Comparison of ENCODE assay signal across 8 cellular contexts in the genomic region with DNA sequence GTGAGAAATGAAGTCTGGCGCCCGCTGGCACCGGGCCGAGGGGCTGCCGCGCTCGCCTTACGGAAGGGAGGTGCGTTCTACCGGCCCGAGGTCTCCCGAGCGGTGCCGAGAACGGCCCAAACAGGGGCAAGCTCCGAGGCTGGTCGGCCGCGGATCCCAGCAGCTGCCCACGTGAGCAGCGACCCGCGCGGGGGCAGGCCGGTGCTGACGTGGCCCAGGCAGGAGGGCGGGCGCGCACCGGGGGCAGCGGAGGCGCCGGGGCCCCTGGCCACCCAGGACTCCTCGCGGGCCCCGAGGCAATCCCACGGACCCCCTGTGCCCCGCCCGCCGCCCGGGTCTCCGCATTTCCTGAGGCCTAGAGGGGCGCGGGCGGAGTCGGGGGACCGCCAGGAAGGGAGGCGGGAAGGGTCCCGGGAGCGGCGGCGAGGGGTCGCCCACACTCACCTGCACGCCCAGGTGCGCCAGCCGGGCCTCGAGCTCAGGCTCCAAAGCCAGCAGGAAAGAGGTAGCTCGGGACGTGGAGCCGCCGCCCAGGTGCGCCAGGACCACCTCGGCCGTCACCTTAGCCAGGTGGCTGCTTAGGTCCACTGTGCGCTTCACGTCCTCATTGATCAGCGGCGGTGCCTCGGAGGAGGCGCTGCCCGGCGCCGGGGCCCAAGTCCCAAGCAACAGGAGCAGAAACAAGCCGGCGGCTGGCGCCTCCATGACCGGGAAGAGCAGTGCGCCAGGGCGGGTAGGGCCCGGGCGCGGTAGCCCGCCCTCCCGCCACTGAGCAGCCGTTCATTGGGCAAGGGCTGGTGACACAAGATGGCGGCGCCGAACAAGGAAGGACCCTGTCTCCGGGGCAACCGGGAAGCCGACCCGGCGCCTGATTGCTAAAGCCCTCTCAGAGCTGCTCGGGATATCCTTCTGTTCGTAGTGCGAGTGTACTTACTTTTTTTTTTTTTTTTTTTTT. TPM values are rescaled to one million over a fixed set of nuclear protein-coding genes. Genes with fewer than 3 reads are reported as not detected.
DNase-seq lines count a peak whose midpoint lies in the region; ATAC-seq and TF ChIP-seq lines count a peak whose summit lies in the region.

Gene RPN1 (minus strand): TSS at position 723 of the 955 bp plus-strand sequence. CDS start 18 bp downstream, at position 705.

- H3K4me3 Mint-ChIP-seq in type B pancreatic cell: peak within 1 kb of the TSS; percentile 91

- no peaks in the 10 kb centered on the region for H3K27me3 ChIP-seq in heart right ventricle

- H3K27ac ChIP-seq in heart right ventricle: peak within 1 kb of the TSS; percentile 93 to 99 (median 98)

- peaks cover 0 to 5% (median 0%) of the 10 kb centered on the region in 9 donors for H3K36me3 ChIP-seq in heart right ventricle

- peak within 1 kb of the TSS; percentile 75 to 100 (median 97) for H3K4me3 ChIP-seq in heart right ventricle

- H3K27me3 Mint-ChIP-seq in type B pancreatic cell: no peaks in the 10 kb centered on the region

- no peak for TF ChIP-seq CTCF in heart right ventricle (IDR thresholded peaks at IDR 0.05)
- TF ChIP-seq CTCF in type B pancreatic cell (conservative IDR thresholded peaks at IDR 0.05): no peak

- no peaks in the 10 kb centered on the region for H3K36me3 Mint-ChIP-seq in type B pancreatic cell

- H3K4me1 ChIP-seq in heart right ventricle: peaks cover 3 to 34% (median 20%) of the 10 kb centered on the region in 9 donors

- WGBS in heart right ventricle, 2 donors: 0% methylated on average over 84 to 96 of the region's 96 CpGs

- peak within 1 kb of the TSS; percentile 92 for H3K27ac Mint-ChIP-seq in type B pancreatic cell

- H3K9me3 ChIP-seq in heart right ventricle: no peaks in the 10 kb centered on the region

- H3K4me1 Mint-ChIP-seq in type B pancreatic cell (ENCODE audit: unreplicated experiment): peaks cover 17% of the 10 kb centered on the region

- ATAC-seq in GM18498 (IDR thresholded peaks at IDR 0.05; ENCODE audit: unreplicated experiment) (peak; percentile 96), HG02885 (IDR thresholded peaks at IDR 0.05; ENCODE audit: poor library complexity, unreplicated experiment) (peak; percentile 95), heart right ventricle (peak; percentile 99 to 100 (median 100))

- DNase-seq in NCI-H1694 (lab: John Stamatoyannopoulos, UW) (peak; percentile 91), amniotic epithelial cell (ENCODE audit: low read depth) (peak; percentile 92), heart right ventricle (peak; percentile 96 to 97), posterior cingulate gyrus (peak; percentile 91 to 99 (median 95)), type B pancreatic cell (ENCODE audit: extremely low spot score, unreplicated experiment) (peak; percentile 94)

- H3K9me3 Mint-ChIP-seq in type B pancreatic cell: no peaks in the 10 kb centered on the region

- intact Hi-C loops in T-helper 1 cell treated with Interleukin-12 subunit alpha and Interleukin-12 subunit beta and Interleukin-4 antibody, amounts not matched to agents 30 ng/mL and 1 ng/mL, for 36 hours (cut with micrococcal nuclease): loop anchor here (1.0 to 2.0 kb wide), 10 partner anchors 30 to 629 kb away; partner anchors contain the start of genes ACAD9, ISY1, RAB43 and RAB7A
- intact Hi-C loops in heart right ventricle (cut with DNase I) (loop anchor here in 1 of 10 donors (2.0 kb wide), 1 partner anchor 76 kb away; the partner anchor contains the start of gene RAB7A), posterior cingulate gyrus (cut with DNase I) (loop anchor here (1.0 to 2.0 kb wide), 2 partner anchors 30 to 33 kb away; no protein-coding TSS in a partner anchor)

RNA-seq across cellular contexts. Expression of gene RPN1, which starts in this region (rescaled TPM):
- total RNA-seq in T-helper 1 cell treated with Interleukin-12 subunit alpha and Interleukin-12 subunit beta and Interleukin-4 antibody, amounts not matched to agents 30 ng/mL and 1 ng/mL, for 36 hours: 214 and 219 TPM in 2 replicates
- 100 to 1,000 TPM in 3 of 10 donors, 10 to 100 TPM in 7; 74.9 to 170 (median 83.6) TPM for total RNA-seq in heart right ventricle
- 100 to 1,000 TPM in 1 of 2 donors, 10 to 100 TPM in 1; 44.3 to 238 TPM for polyA plus RNA-seq in heart right ventricle
- total RNA-seq in type B pancreatic cell (ENCODE audit: low replicate concordance): 192 and 228 TPM in 2 replicates

Comparison
In these comparisons a context has a peak if more than half of its experiments do, and no peak if none do; other contexts are left out.
1. Peak in every context shown above with its lines: DNase-seq, ATAC-seq, H3K4me3 ChIP-seq and H3K27ac ChIP-seq.